Comparison of ENCODE assay signal across 27 cellular contexts in the genomic region with DNA sequence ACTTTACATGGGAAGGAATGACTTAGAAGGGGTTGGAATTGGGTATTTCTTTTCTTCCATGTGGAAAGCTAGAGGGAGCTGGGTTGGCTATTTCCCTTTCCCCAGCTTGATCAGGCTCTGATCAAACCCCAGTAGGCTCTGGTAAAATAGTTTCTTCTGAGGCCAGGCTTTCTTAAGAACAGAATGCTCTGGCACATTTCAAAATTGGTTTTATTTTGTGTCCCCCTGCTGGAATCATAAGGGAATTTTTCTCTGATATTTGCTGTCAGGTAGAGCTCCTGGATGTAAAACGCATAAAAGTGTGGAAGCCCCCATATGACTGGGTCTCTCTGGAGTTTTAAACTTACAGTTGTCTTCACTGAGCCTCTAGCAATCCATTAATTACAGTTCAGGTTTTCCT. TPM values are rescaled to one million over a fixed set of nuclear protein-coding genes. Genes with fewer than 3 reads are reported as not detected.
DNase-seq lines count a peak whose midpoint lies in the region; ATAC-seq and TF ChIP-seq lines count a peak whose summit lies in the region.
"Had no signal": no experiment of that assay in that cellular context is flagged by ENCODE, and none has a peak within 500 bp of the region (broad histone marks: within the 10 kb centered on the region; RNA-seq: fewer than 3 reads in every experiment).

No MANE protein-coding gene starts in this region.

- no peaks in the 10 kb centered on the region for H3K9me2 ChIP-seq in Loucy (replicated peaks; ENCODE audit: low read depth, low read length)

- in situ Hi-C loops in brain microvascular endothelial cell (cut with HindIII; ENCODE audit: low pct_ligation_motif_present, low sequenced_read_pairs) = no loop called here

- ATAC-seq in CD8-positive, alpha-beta T cell = no peak
- ATAC-seq: activated CD4-positive, alpha-beta T cell treated with anti-CD3 and anti-CD28 coated beads for 36 hours; esophagus mucosa; T-helper 17 cell had no signal

- peaks cover 3% of the 10 kb centered on the region for H3K36me3 Mint-ChIP-seq in CD8-positive, alpha-beta T cell

- H2AFZ ChIP-seq in Loucy (ENCODE audit: low read length) = no peak overlapping the region

- H4K20me1 ChIP-seq in Loucy (ENCODE audit: insufficient read depth, low read length, poor library complexity, severe bottlenecking) = no peaks in the 10 kb centered on the region

- no peaks in the 10 kb centered on the region for H3K4me1 ChIP-seq in BE2C
- no peaks in the 10 kb centered on the region for H3K4me1 ChIP-seq in Loucy (ENCODE audit: insufficient read depth, low read length, poor library complexity, severe bottlenecking)
- no peaks in the 10 kb centered on the region for H3K4me1 ChIP-seq in CD8-positive, alpha-beta T cell (ENCODE audit: insufficient read depth, low read length)

- H3K27ac Mint-ChIP-seq in CD8-positive, alpha-beta T cell = no peak overlapping the region
- H3K27ac Mint-ChIP-seq: activated CD4-positive, alpha-beta T cell treated with anti-CD3 and anti-CD28 coated beads for 36 hours; activated T-cell treated with anti-CD3 and anti-CD28 coated beads, Interleukin-2, amount 50 U/mL, for 24 hours; progenitor cell of endocrine pancreas; stimulated activated naive CD8-positive, alpha-beta T cell treated with anti-CD3 and anti-CD28 coated beads, Interleukin-15, Interleukin-2, amounts not matched to agents 100 ng/mL and 50 ng/mL, for 24 hours; T-helper 17 cell had no signal

- no peaks in the 10 kb centered on the region for H3K27me3 ChIP-seq in BE2C
- H3K27me3 ChIP-seq in Loucy (ENCODE audit: insufficient read depth, low read length, poor library complexity, severe bottlenecking) = no peaks in the 10 kb centered on the region
- H3K27me3 ChIP-seq in brain microvascular endothelial cell (replicated peaks) = no peaks in the 10 kb centered on the region
- no peaks in the 10 kb centered on the region for H3K27me3 ChIP-seq in CD8-positive, alpha-beta T cell (ENCODE audit: insufficient read depth, low read length)
- H3K27me3 ChIP-seq: MG63, sigmoid colon had no signal

- H3K36me3 ChIP-seq in BE2C (no peaks in the 10 kb centered on the region), Loucy (ENCODE audit: insufficient read depth, low read length) (no peaks in the 10 kb centered on the region), brain microvascular endothelial cell (replicated peaks) (no peaks in the 10 kb centered on the region)
- no peaks in the 10 kb centered on the region for H3K36me3 ChIP-seq in CD8-positive, alpha-beta T cell (ENCODE audit: insufficient read depth, low read length)
- H3K36me3 ChIP-seq: MG63, sigmoid colon had no signal

- H3K4me3 ChIP-seq in BE2C (ENCODE audit: low read depth, low read length) = no peak overlapping the region
- H3K4me3 ChIP-seq in Loucy (ENCODE audit: low read length, poor library complexity, severe bottlenecking) = no peak overlapping the region
- no peak overlapping the region for H3K4me3 ChIP-seq in brain microvascular endothelial cell (ENCODE audit: low read depth, low read length)
- H3K4me3 ChIP-seq in fibroblast of villous mesenchyme (ENCODE audit: low read depth, low read length) = no peak overlapping the region
- H3K4me3 ChIP-seq in coronary artery = no peak overlapping the region
- no peak overlapping the region for H3K4me3 ChIP-seq in CD8-positive, alpha-beta T cell (ENCODE audit: low read depth, low read length)
- H3K4me3 ChIP-seq: MG63, sigmoid colon had no signal

- no peak overlapping the region for H3K4me2 ChIP-seq in Loucy (ENCODE audit: low read depth, low read length, poor library complexity, severe bottlenecking)

- peaks cover 3% of the 10 kb centered on the region for H3K9me3 Mint-ChIP-seq in CD8-positive, alpha-beta T cell
- H3K9me3 Mint-ChIP-seq: activated T-cell treated with anti-CD3 and anti-CD28 coated beads, Interleukin-2, amount 50 U/mL, for 24 hours; stimulated activated naive CD8-positive, alpha-beta T cell treated with anti-CD3 and anti-CD28 coated beads, Interleukin-15, Interleukin-2, amounts not matched to agents 100 ng/mL and 50 ng/mL, for 24 hours had no signal

- CTCF ChIA-PET in CD8-positive, alpha-beta T cell (lab: Charles Lee) = interaction anchor here (0.5 to 1.4 kb wide), 4 partner anchors 8 to 21 kb away, joined by 3 to 6 read pairs (median 4); no protein-coding TSS in a partner anchor

- H3K4me3 Mint-ChIP-seq in CD8-positive, alpha-beta T cell = no peak overlapping the region
- H3K4me3 Mint-ChIP-seq: activated CD4-positive, alpha-beta T cell treated with anti-CD3 and anti-CD28 coated beads for 36 hours; activated T-cell treated with anti-CD3 and anti-CD28 coated beads, Interleukin-2, amount 50 U/mL, for 24 hours; stimulated activated naive CD8-positive, alpha-beta T cell treated with anti-CD3 and anti-CD28 coated beads, Interleukin-15, Interleukin-2, amounts not matched to agents 100 ng/mL and 50 ng/mL, for 24 hours; T-helper 17 cell had no signal

- no peaks in the 10 kb centered on the region for H3K4me1 Mint-ChIP-seq in CD8-positive, alpha-beta T cell (ENCODE audit: low read depth)
- H3K4me1 Mint-ChIP-seq: activated CD4-positive, alpha-beta T cell treated with anti-CD3 and anti-CD28 coated beads for 36 hours had no signal

- intact Hi-C loops in CD8-positive, alpha-beta T cell (cut with DNase I, micrococcal nuclease) = no loop called here

- DNase-seq in BE2C (no peak), brain microvascular endothelial cell (no peak), fibroblast of villous mesenchyme (ENCODE audit: low read depth) (no peak), coronary artery (ENCODE audit: low spot score) (no peak), activated gamma-delta T cell treated with Interleukin-2 at 50 U/mL for 16 hours (no peak), NCI-H146 (lab: John Stamatoyannopoulos, UW) (no peak)
- DNase-seq in CD8-positive, alpha-beta T cell = no peak
- DNase-seq: ACHN; activated CD4-positive, alpha-beta T cell treated with anti-CD3 and anti-CD28 coated beads for 36 hours; activated T-cell treated with anti-CD3 and anti-CD28 coated beads, Interleukin-2, amount 50 U/mL, for 24 hours; C1 segment of cervical spinal cord; H7; kidney; MG63; NCI-H1436 treated with DMSO at 0.1 percent for 48 hours; NCI-H510A; sigmoid colon; stimulated activated CD4-positive, alpha-beta T cell treated with anti-CD3 and anti-CD28 coated beads, Interleukin-15, amount 100 ng/mL, for 24 hours; T-helper 17 cell had no signal

- no peaks in the 10 kb centered on the region for H3K79me2 ChIP-seq in Loucy (ENCODE audit: insufficient read depth, low read length)

- no peak overlapping the region for H3K9ac ChIP-seq in Loucy (ENCODE audit: low read depth, low read length, poor library complexity, severe bottlenecking)

- no peaks in the 10 kb centered on the region for H3K9me3 ChIP-seq in BE2C
- peaks cover 7% of the 10 kb centered on the region; the same call in 1 of the 2 replicates for H3K9me3 ChIP-seq in Loucy (ENCODE audit: insufficient read depth, low read depth, low read length)
- no peaks in the 10 kb centered on the region for H3K9me3 ChIP-seq in CD8-positive, alpha-beta T cell (ENCODE audit: low read length)
- H3K9me3 ChIP-seq: sigmoid colon had no signal

- TF ChIP-seq CTCF in BE2C (IDR thresholded peaks at IDR 0.05; ENCODE audit: low read depth, low read length) (0 out of 2 replicates have a peak, but pooled peaks have one; percentile 7), Loucy (conservative IDR thresholded peaks at IDR 0.05; ENCODE audit: low read length) (peak; percentile 20; the same call in 1 of the 2 replicates), brain microvascular endothelial cell (IDR thresholded peaks at IDR 0.05; ENCODE audit: low read depth, low read length, missing control alignments) (peak; percentile 23), fibroblast of villous mesenchyme (IDR thresholded peaks at IDR 0.05; ENCODE audit: insufficient read depth, low read depth, low read length) (peak; percentile 35), coronary artery (IDR thresholded peaks at IDR 0.05) (no peak)
- TF ChIP-seq CTCF in CD8-positive, alpha-beta T cell (IDR thresholded peaks at IDR 0.05) = no peak

- H3F3A ChIP-seq in Loucy (ENCODE audit: low read depth) = no peaks in the 10 kb centered on the region

- POLR2A ChIA-PET in CD8-positive, alpha-beta T cell (lab: Charles Lee) = no interaction called here

- H3K27ac ChIP-seq in brain microvascular endothelial cell (no peak overlapping the region), coronary artery (no peak overlapping the region)
- H3K27ac ChIP-seq in CD8-positive, alpha-beta T cell (ENCODE audit: low read depth, low read length) = no peak overlapping the region
- H3K27ac ChIP-seq: sigmoid colon had no signal

- peaks cover 9% of the 10 kb centered on the region for H3K27me3 Mint-ChIP-seq in CD8-positive, alpha-beta T cell (ENCODE audit: low read depth)
- H3K27me3 Mint-ChIP-seq: activated CD4-positive, alpha-beta T cell treated with anti-CD3 and anti-CD28 coated beads for 36 hours; progenitor cell of endocrine pancreas had no signal

RNA-seq across cellular contexts. Expression of a gene that starts 17.1 kb away (rescaled TPM):
- not detected for polyA plus RNA-seq in BE2C (2012; ENCODE audit: insufficient read depth, insufficient read length, low read depth)
- total RNA-seq in fibroblast of villous mesenchyme = not detected in 2 replicates
- not detected for total RNA-seq in CD8-positive, alpha-beta T cell
- total RNA-seq: activated CD4-positive, alpha-beta T cell treated with anti-CD3 and anti-CD28 coated beads for 36 hours; activated CD8-positive, alpha-beta memory T cell treated with anti-CD3 and anti-CD28 coated beads for 36 hours; cardiac septum; esophagus mucosa; H7; kidney; lower leg skin; progenitor cell of endocrine pancreas; sigmoid colon; SK-MEL-5; T-helper 17 cell had no signal

RNA-seq across cellular contexts. Expression of a gene that starts 34.6 kb away (rescaled TPM):
- 92.3 TPM for polyA plus RNA-seq in BE2C (2012; ENCODE audit: insufficient read depth, insufficient read length, low read depth)
- 114 and 288 TPM in 2 replicates for total RNA-seq in fibroblast of villous mesenchyme
- 10 to 100 TPM; 14.2 to 17.1 TPM for total RNA-seq in CD8-positive, alpha-beta T cell

Comparison
In these comparisons a context has a peak if more than half of its experiments do, and no peak if none do; other contexts are left out.
1. CTCF ChIP-seq: peak in BE2C (single experiment), Loucy (single experiment), brain microvascular endothelial cell (single experiment) and fibroblast of villous mesenchyme (single experiment); none in coronary artery (single experiment) and CD8-positive, alpha-beta T cell (single experiment).